8 cellular contexts compared by ENCODE assay signal in the genomic region with DNA sequence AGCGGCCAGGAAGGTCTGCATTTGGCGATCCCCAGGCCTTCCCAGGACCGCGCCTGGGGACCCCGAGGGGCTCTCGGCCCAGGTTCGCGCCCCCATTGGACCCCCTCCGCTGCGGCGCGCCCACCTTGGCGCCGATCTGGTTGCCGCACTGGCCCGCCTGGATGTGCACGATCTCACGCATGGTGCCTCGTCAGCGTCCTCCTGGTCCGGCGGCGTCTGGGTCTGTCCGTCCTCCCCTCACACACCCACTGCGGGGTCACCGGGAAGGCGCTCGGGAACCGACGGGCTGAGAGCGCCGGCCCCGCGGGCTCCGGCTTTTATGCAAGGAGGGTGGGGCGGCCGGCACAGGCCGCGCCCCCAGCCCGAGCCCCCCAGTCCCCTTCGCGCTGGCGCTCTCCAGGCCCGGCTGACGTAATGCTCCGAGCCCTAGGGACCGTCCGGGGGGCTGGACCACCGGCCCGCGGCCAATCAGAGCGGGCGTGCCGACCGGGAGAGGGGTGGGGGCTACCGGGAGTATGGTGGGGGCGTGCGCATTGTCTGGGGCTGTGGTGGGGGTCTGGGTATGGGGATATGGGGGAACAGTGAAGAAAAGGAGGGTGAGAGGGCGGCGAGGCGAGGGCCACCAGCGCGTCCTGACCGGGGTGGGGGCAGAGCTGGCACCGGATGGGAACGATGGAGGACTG. TPM values are rescaled to one million over a fixed set of nuclear protein-coding genes. Genes with fewer than 3 reads are reported as not detected.
DNase-seq lines count a peak whose midpoint lies in the region; ATAC-seq and TF ChIP-seq lines count a peak whose summit lies in the region.

TUBB2B (minus strand) TSS at position 291 of the 683 bp plus-strand sequence; CDS start at position 181, 110 bp downstream.

- no peaks in the 10 kb centered on the region for H3K36me3 ChIP-seq in thymus (ENCODE audit: control insufficient read depth, insufficient read depth)

- 0 to 2% methylated on average over 29 to 34 of the region's 66 CpGs for WGBS in lower leg skin, 2 donors
- WGBS in thymus, result 4% methylated on average over 66 of the region's 66 CpGs

- peak within 1 kb of the TSS; percentile 49 for H3K4me3 ChIP-seq in AG10803 (ENCODE audit: low read length)
- peak within 1 kb of the TSS; percentile 10 for H3K4me3 ChIP-seq in lower leg skin (ENCODE audit: low read depth, poor library complexity, severe bottlenecking)
- peak within 1 kb of the TSS; percentile 33 for H3K4me3 ChIP-seq in thymus (ENCODE audit: low read length)

- TF ChIP-seq CTCF in AG10803 (conservative IDR thresholded peaks at IDR 0.05; ENCODE audit: low read length) (no peak), GM20000 (IDR thresholded peaks at IDR 0.05; ENCODE audit: extremely low read depth, missing control alignments) (no peak), lower leg skin (IDR thresholded peaks at IDR 0.05) (no peak)

- DNase-seq in AG10803 (ENCODE audit: low read depth) (no peak), GM20000 (ENCODE audit: low spot score) (peak; percentile 82), NCI-H526 treated with DMSO at 0.1 percent for 48 hours (lab: John Stamatoyannopoulos, UW) (peak; percentile 87), cerebellum (ENCODE audit: low spot score) (peak; percentile 50), lower leg skin (ENCODE audit: low spot score in 2 of 2) (peak in 1 of 2 donors; percentile 83)

- no peak for TF ChIP-seq POLR2A in lower leg skin (IDR thresholded peaks at IDR 0.05)

- H3K27ac ChIP-seq in thymus (ENCODE audit: low read depth), result no peak within 1 kb of the TSS

- H3K27me3 ChIP-seq in thymus (ENCODE audit: control insufficient read depth, insufficient read depth), result peaks cover 67% of the 10 kb centered on the region

- ATAC-seq in HG02870 (IDR thresholded peaks at IDR 0.05; ENCODE audit: unreplicated experiment) (no peak), HG02588 (IDR thresholded peaks at IDR 0.05; ENCODE audit: unreplicated experiment) (no peak)

- intact Hi-C loops in lower leg skin (cut with DNase I; ENCODE audit: low total_unique reads), result no loop called here

- H3K9me3 ChIP-seq in thymus (ENCODE audit: control insufficient read depth), result no peaks in the 10 kb centered on the region

- peaks cover 6% of the 10 kb centered on the region for H3K4me1 ChIP-seq in thymus (ENCODE audit: control insufficient read depth, insufficient read depth, low read length)

RNA-seq across cellular contexts. Expression of gene TUBB2B, which starts in this region (rescaled TPM):
- total RNA-seq in cerebellum (1,395 TPM), lower leg skin (10 to 100 TPM in 2 of 4 donors, 1 to 10 TPM in 2; 1.0 to 14.6 (median 7.5) TPM)
- polyA plus RNA-seq in thymus, result 4.3 TPM

Comparison
In these comparisons a context has a peak if more than half of its experiments do, and no peak if none do; other contexts are left out.
1. RNA of gene TUBB2B (total RNA-seq): 1,395 TPM in cerebellum (single experiment); 1.0 to 14.6 TPM in lower leg skin; every median in the first group is over 10 times any median in the second.
2. Peak in every context shown above with its lines, with median percentiles within 50 percentile points of each other: H3K4me3 ChIP-seq.